ENCODE assay signal across 8 cellular contexts in the genomic region with DNA sequence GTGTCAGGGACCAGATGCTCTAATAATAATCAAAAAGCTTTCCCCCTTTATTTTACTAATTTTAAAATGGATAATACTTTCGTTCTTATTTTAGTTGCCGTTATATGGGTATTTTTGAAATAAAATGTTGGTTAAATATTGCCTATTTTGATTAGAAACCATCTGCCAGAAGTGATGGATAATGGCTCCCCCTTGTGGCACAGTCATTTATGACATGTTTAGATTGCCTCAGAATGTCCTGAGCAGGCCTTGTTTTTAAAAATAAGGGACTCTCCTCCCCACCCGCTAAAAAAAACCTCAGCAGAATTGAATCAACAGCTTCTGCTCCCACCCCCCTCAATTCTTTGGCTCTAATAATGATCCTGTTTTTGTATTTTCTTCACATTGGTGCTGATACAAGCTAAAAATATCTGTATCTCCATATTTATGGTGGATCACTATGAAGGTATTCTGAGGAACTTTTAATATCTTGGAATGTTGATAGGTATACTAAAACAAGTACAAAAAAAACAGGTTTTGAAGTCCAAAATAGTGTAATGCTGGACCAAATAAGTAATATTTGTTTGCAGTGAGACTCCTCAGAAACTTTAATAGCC. TPM values are rescaled to one million over a fixed set of nuclear protein-coding genes. Genes with fewer than 3 reads are reported as not detected.
DNase-seq lines count a peak whose midpoint lies in the region; ATAC-seq and TF ChIP-seq lines count a peak whose summit lies in the region.

No MANE protein-coding gene starts in this region.

- no peak overlapping the region for H3K4me3 ChIP-seq in effector memory CD4-positive, alpha-beta T cell (ENCODE audit: insufficient read depth, low read depth, low read length, poor library complexity, severe bottlenecking)
- H3K4me3 ChIP-seq in mesenchymal stem cell (ENCODE audit: insufficient read depth in 1 of 2, low read depth in 1 of 2, low read length in 2 of 2), result peak overlapping the region in 1 of 2 experiments; percentile 56

- no peak overlapping the region for H2BK12ac ChIP-seq in mesenchymal stem cell (ENCODE audit: low read length in 2 of 2)

- CTCF ChIA-PET in activated CD4-positive, alpha-beta memory T cell treated with anti-CD3 and anti-CD28 coated beads, Interleukin-2, amount 10 ng/mL, durations not matched to agents 7 days and 5 days (lab: Charles Lee), result interaction anchor here (0.6 to 3.5 kb wide), 22 partner anchors 12 to 201 kb away, joined by 3 to 49 read pairs (median 4); partner anchors contain the start of genes PHTF2 and TMEM60

- no peak overlapping the region for H3K23ac ChIP-seq in mesenchymal stem cell (ENCODE audit: low read length in 2 of 2)

- no peak overlapping the region for H3K4me2 ChIP-seq in mesenchymal stem cell (ENCODE audit: low read length, poor library complexity, severe bottlenecking)

- H3K9me3 ChIP-seq in effector memory CD4-positive, alpha-beta T cell (ENCODE audit: control insufficient read depth, low read length), result no peaks in the 10 kb centered on the region
- no peaks in the 10 kb centered on the region for H3K9me3 ChIP-seq in mesenchymal stem cell (ENCODE audit: control insufficient read depth, low read length)

- H3K27ac Mint-ChIP-seq in HFFc6, result peak overlapping the region; percentile 6
- no peak overlapping the region for H3K27ac Mint-ChIP-seq in activated CD4-positive, alpha-beta memory T cell treated with anti-CD3 and anti-CD28 coated beads, Interleukin-2, amount 10 ng/mL, durations not matched to agents 7 days and 5 days

- H3K27me3 Mint-ChIP-seq in HFFc6 (ENCODE audit: insufficient read depth), result no peaks in the 10 kb centered on the region
- H3K27me3 Mint-ChIP-seq in activated CD4-positive, alpha-beta memory T cell treated with anti-CD3 and anti-CD28 coated beads, Interleukin-2, amount 10 ng/mL, durations not matched to agents 7 days and 5 days, result no peaks in the 10 kb centered on the region

- no peak overlapping the region for H3K14ac ChIP-seq in mesenchymal stem cell (ENCODE audit: low read length in 2 of 2)

- H2BK15ac ChIP-seq in mesenchymal stem cell (ENCODE audit: low read depth, poor library complexity, severe bottlenecking), result no peak overlapping the region

- no peaks in the 10 kb centered on the region for H3K36me3 Mint-ChIP-seq in HFFc6 (ENCODE audit: low read depth)
- H3K36me3 Mint-ChIP-seq in activated CD4-positive, alpha-beta memory T cell treated with anti-CD3 and anti-CD28 coated beads, Interleukin-2, amount 10 ng/mL, durations not matched to agents 7 days and 5 days (ENCODE audit: low read depth), result no peaks in the 10 kb centered on the region

- no peaks in the 10 kb centered on the region for H3K36me3 ChIP-seq in effector memory CD4-positive, alpha-beta T cell (ENCODE audit: control insufficient read depth, insufficient read depth, low read length)
- H3K36me3 ChIP-seq in mesenchymal stem cell (ENCODE audit: control insufficient read depth in 1 of 2, insufficient read depth in 2 of 2, low read depth in 1 of 2, low read length in 2 of 2), result no peaks in the 10 kb centered on the region

- H4K91ac ChIP-seq in mesenchymal stem cell (ENCODE audit: low read length), result no peak overlapping the region

- peak overlapping the region; percentile 2 for H3K27ac ChIP-seq in effector memory CD4-positive, alpha-beta T cell (ENCODE audit: insufficient read depth, low read length, poor library complexity, severe bottlenecking)
- no peak overlapping the region for H3K27ac ChIP-seq in mesenchymal stem cell (ENCODE audit: low read length, poor library complexity, severe bottlenecking)

- H3K27me3 ChIP-seq in effector memory CD4-positive, alpha-beta T cell (replicated peaks; ENCODE audit: control insufficient read depth, insufficient read depth, low read length, poor library complexity, severe bottlenecking), result no peaks in the 10 kb centered on the region
- H3K27me3 ChIP-seq in mesenchymal stem cell (ENCODE audit: control insufficient read depth in 1 of 2, insufficient read depth in 1 of 2, low read length in 2 of 2), result no peaks in the 10 kb centered on the region

- H3K9me3 Mint-ChIP-seq in HFFc6, result no peaks in the 10 kb centered on the region
- H3K9me3 Mint-ChIP-seq in activated CD4-positive, alpha-beta memory T cell treated with anti-CD3 and anti-CD28 coated beads, Interleukin-2, amount 10 ng/mL, durations not matched to agents 7 days and 5 days, result no peaks in the 10 kb centered on the region

- no peak overlapping the region; the same call in 1 of the 2 replicates for H3K4me3 Mint-ChIP-seq in HFFc6
- H3K4me3 Mint-ChIP-seq in activated CD4-positive, alpha-beta memory T cell treated with anti-CD3 and anti-CD28 coated beads, Interleukin-2, amount 10 ng/mL, durations not matched to agents 7 days and 5 days, result no peak overlapping the region

- peak; percentile 97 for TF ChIP-seq CTCF in HFFc6 (IDR thresholded peaks at IDR 0.05)

- H2AK5ac ChIP-seq in mesenchymal stem cell (ENCODE audit: low read length, severe bottlenecking), result no peak overlapping the region

- no peak for ATAC-seq in GM19023 (IDR thresholded peaks at IDR 0.05; ENCODE audit: unreplicated experiment)

- DNase-seq in COR-L47 (lab: John Stamatoyannopoulos, UW), result peak; percentile 33
- DNase-seq in HFFc6, result peak; percentile 67
- peak; percentile 32 for DNase-seq in NCI-H748 treated with DMSO at 0.1 percent for 48 hours (lab: John Stamatoyannopoulos, UW)
- DNase-seq in activated CD4-positive, alpha-beta memory T cell treated with anti-CD3 and anti-CD28 coated beads, Interleukin-2, amount 10 ng/mL, durations not matched to agents 7 days and 5 days, result peak; percentile 66
- DNase-seq in effector memory CD4-positive, alpha-beta T cell, result peak; percentile 39 to 64 (median 40)
- DNase-seq in mesenchymal stem cell, result peak; percentile 75
- peak; percentile 29 for DNase-seq in stimulated activated CD8-positive, alpha-beta memory T cell treated with anti-CD3 and anti-CD28 coated beads, Interleukin-4, amount 100 ng/mL, for 24 hours (ENCODE audit: low read depth)

- H3K18ac ChIP-seq in mesenchymal stem cell (ENCODE audit: low read depth in 1 of 2, low read length in 2 of 2), result no peak overlapping the region

- POLR2A ChIA-PET in activated CD4-positive, alpha-beta memory T cell treated with anti-CD3 and anti-CD28 coated beads, Interleukin-2, amount 10 ng/mL, durations not matched to agents 7 days and 5 days (lab: Charles Lee), result interaction anchor here (0.8 to 1.0 kb wide), 2 partner anchors 40 to 63 kb away, joined by 3 read pairs; partner anchors contain the start of gene RSBN1L

- no peak overlapping the region for H2BK5ac ChIP-seq in mesenchymal stem cell (ENCODE audit: low read depth, low read length, poor library complexity, severe bottlenecking)

- H2BK120ac ChIP-seq in mesenchymal stem cell (ENCODE audit: low read depth, low read length), result no peak overlapping the region

- H3K4me1 ChIP-seq in effector memory CD4-positive, alpha-beta T cell (ENCODE audit: control insufficient read depth, insufficient read depth, low read length, poor library complexity, severe bottlenecking), result peaks cover 6% of the 10 kb centered on the region
- H3K4me1 ChIP-seq in mesenchymal stem cell (ENCODE audit: control insufficient read depth, insufficient read depth, low read depth, low read length), result peaks cover 2% of the 10 kb centered on the region

- WGBS in mesenchymal stem cell, result 10% methylated on average over 3 of the region's 3 CpGs

- no peak overlapping the region for H3K4ac ChIP-seq in mesenchymal stem cell (ENCODE audit: low read depth in 1 of 2, low read length in 2 of 2)

- peak overlapping the region; percentile 85 for H3K9ac ChIP-seq in mesenchymal stem cell (ENCODE audit: low read length)

- peaks cover 38% of the 10 kb centered on the region for H3K4me1 Mint-ChIP-seq in HFFc6 (ENCODE audit: low read depth)
- H3K4me1 Mint-ChIP-seq in activated CD4-positive, alpha-beta memory T cell treated with anti-CD3 and anti-CD28 coated beads, Interleukin-2, amount 10 ng/mL, durations not matched to agents 7 days and 5 days, result peaks cover 12% of the 10 kb centered on the region

- H4K8ac ChIP-seq in mesenchymal stem cell (ENCODE audit: low read length), result no peak overlapping the region

- no peak overlapping the region for H2AFZ ChIP-seq in mesenchymal stem cell (ENCODE audit: low read depth, low read length)

- H3K79me1 ChIP-seq in mesenchymal stem cell (replicated peaks; ENCODE audit: low read length, poor library complexity, severe bottlenecking), result peaks cover 9% of the 10 kb centered on the region

RNA-seq across cellular contexts. Expression of gene TMEM60, which starts 38.8 kb away (rescaled TPM):
- total RNA-seq in HFFc6 (2021; fragmentation: NEBNext Ultra II Directional; extraction: Animal tissue kit (Norgen Biotek cat#: 25700)), result 10 to 100 TPM; 20.7 to 25.6 (median 23.7) TPM
- 10 to 100 TPM; 25.0 to 25.4 TPM for total RNA-seq in activated CD4-positive, alpha-beta memory T cell treated with anti-CD3 and anti-CD28 coated beads, Interleukin-2, amount 10 ng/mL, durations not matched to agents 7 days and 5 days
- 32.3 TPM for polyA plus RNA-seq in mesenchymal stem cell (2013, experiment 1 of 2)
- 33.1 TPM for polyA plus RNA-seq in mesenchymal stem cell (2013, experiment 2 of 2)

RNA-seq across cellular contexts. Expression of gene PHTF2, which starts 39.2 kb away (rescaled TPM):
- total RNA-seq in HFFc6 (2021; fragmentation: NEBNext Ultra II Directional; extraction: Animal tissue kit (Norgen Biotek cat#: 25700)), result 10 to 100 TPM; 59.8 to 83.2 (median 71.9) TPM
- 10 to 100 TPM; 70.4 to 71.7 TPM for total RNA-seq in activated CD4-positive, alpha-beta memory T cell treated with anti-CD3 and anti-CD28 coated beads, Interleukin-2, amount 10 ng/mL, durations not matched to agents 7 days and 5 days
- polyA plus RNA-seq in mesenchymal stem cell (2013, experiment 1 of 2), result 38.7 TPM
- polyA plus RNA-seq in mesenchymal stem cell (2013, experiment 2 of 2), result 38.4 TPM
